ENCODE assay signal across 1 cellular context in the genomic region with DNA sequence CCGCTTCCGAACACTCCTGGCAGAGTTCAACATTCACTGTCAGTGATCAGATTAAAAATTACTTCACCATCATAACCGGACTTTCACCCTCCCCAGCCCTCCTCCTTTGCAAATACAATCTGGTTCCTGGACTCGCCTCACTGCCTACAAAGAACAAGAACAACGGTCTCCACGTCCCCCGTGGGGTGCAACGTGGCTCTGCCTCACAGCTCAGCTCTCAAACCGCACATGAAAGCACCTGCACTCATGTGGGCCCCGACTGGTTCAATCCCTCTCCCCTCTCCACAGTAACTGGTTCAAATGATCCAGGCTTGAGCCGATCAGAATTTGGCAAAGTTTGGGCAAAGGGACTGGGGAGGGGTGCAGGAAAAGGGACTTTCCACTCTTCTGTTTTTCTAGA.
TF ChIP-seq lines count a peak whose summit lies in the region.

No MANE protein-coding gene starts in this region.

TF ChIP-seq in liver, 16 proteins besides CTCF, POLR2A, EP300 and RAD21 (continued from another document):
- TF ChIP-seq HNF4G (IDR thresholded peaks at IDR 0.05) (peak; percentile 89), GABPA (IDR thresholded peaks at IDR 0.05 in 1 of 2, conservative IDR thresholded peaks at IDR 0.05 in 1 of 2) (no peak), RXRA (IDR thresholded peaks at IDR 0.05) (peak; percentile 61 to 67), EGR1 (IDR thresholded peaks at IDR 0.05; ENCODE audit: low read depth in 2 of 2) (no peak), FOXA1 (IDR thresholded peaks at IDR 0.05) (no peak), YY1 (IDR thresholded peaks at IDR 0.05) (no peak)
- TF ChIP-seq, protein P1, sequence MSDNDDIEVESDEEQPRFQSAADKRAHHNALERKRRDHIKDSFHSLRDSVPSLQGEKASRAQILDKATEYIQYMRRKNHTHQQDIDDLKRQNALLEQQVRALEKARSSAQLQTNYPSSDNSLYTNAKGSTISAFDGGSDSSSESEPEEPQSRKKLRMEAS (IDR thresholded peaks at IDR 0.05), result peak; percentile 68
